In the genomic region with DNA sequence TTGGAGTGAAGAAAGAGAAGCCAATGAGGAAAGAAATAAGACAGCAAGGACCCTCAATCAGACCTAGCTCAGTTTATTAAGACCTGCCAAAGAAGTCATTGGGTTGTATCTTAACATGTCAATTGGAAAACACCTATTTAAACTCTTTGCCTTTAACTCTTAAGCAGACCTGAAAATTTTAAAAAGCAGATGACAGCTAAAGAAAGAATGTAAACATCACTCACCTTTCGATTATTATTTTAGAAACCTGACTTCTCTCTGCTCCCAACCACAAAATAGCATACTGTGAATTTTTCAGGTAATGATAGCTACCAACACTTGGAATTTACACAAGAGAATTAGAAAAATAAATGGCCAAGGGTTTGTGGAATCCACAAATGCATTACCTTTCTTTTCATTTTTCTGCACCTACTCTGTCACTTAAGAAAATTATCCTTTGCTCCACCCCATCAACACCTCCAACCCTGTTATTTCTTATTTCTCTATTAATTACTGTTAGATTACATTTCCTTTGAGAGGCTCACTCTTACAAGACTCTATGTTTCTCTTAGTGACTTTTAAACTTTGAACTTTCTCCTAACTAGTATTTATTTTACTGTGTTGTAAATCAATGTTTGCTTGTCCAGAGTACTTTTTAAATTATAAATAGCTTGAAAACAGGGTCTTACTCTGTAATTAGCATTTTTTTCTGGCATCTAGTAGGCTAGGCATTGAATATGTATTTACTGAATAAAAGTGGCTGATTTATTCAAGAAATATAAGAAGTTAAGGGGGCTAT, we compare ENCODE assay signal across 1 cellular context.
TF ChIP-seq lines count a peak whose summit lies in the region.

No MANE protein-coding gene starts in this region.

TF ChIP-seq in HEK293T, 16 proteins besides CTCF, POLR2A, EP300 and RAD21 (continued from another document):
- TF ChIP-seq, protein P1, sequence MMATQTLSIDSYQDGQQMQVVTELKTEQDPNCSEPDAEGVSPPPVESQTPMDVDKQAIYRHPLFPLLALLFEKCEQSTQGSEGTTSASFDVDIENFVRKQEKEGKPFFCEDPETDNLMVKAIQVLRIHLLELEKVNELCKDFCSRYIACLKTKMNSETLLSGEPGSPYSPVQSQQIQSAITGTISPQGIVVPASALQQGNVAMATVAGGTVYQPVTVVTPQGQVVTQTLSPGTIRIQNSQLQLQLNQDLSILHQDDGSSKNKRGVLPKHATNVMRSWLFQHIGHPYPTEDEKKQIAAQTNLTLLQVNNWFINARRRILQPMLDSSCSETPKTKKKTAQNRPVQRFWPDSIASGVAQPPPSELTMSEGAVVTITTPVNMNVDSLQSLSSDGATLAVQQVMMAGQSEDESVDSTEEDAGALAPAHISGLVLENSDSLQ (IDR thresholded peaks at IDR 0.05) = no peak
- TF ChIP-seq LEF1 (IDR thresholded peaks at IDR 0.05; ENCODE audit: borderline replicate concordance) (no peak), TARDBP (IDR thresholded peaks at IDR 0.05) (no peak), SUZ12 (IDR thresholded peaks at IDR 0.05) (no peak), HDGF (IDR thresholded peaks at IDR 0.05; ENCODE audit: borderline replicate concordance) (no peak), FOXA1 (IDR thresholded peaks at IDR 0.05) (no peak), L3MBTL2 (conservative IDR thresholded peaks at IDR 0.05) (no peak)
